In the genomic region with DNA sequence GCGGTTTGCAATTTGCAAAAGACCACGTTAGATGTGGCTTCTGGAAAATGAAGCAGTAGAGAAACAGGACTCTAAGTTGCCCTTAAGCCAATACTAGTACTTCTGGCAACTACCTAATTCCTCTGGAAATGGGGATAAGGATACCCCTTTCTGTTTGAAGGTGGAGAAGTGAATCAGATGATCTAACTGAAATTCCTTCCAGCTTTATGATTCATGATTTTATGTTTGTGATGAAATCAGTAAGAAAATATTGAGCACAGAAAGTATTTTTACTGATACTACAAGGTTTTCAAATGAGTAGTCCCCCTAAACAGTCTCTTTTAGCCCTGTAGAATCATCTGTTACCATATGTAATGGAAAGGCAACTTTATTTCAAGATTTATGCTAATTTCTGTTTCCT, we compare ENCODE assay signal across 23 cellular contexts.
DNase-seq lines count a peak whose midpoint lies in the region; ATAC-seq and TF ChIP-seq lines count a peak whose summit lies in the region.
"Had no signal": no experiment of that assay in that cellular context is flagged by ENCODE, and none has a peak within 500 bp of the region (broad histone marks: within the 10 kb centered on the region; RNA-seq: fewer than 3 reads in every experiment).

No MANE protein-coding gene starts in this region.

- no peaks in the 10 kb centered on the region for H3K79me2 ChIP-seq in SK-N-SH (ENCODE audit: insufficient read depth)

- BruUV-seq in Caco-2 (replicated peaks; lab: Mats Ljungman, UMichigan) = no TSS peak

- H3K9me3 ChIP-seq in SK-N-SH (no peaks in the 10 kb centered on the region), gastrocnemius medialis (no peaks in the 10 kb centered on the region), Caco-2 (no peaks in the 10 kb centered on the region)
- H3K9me3 ChIP-seq: thyroid gland had no signal

- in situ Hi-C loops in gastrocnemius medialis (cut with MboI; ENCODE audit: low sequenced_read_pairs in 4 of 4) = no loop called here

- CTCF ChIA-PET in SK-N-SH (lab: Yijun Ruan, JAX) (no interaction called here), Caco-2 (lab: Charles Lee) (interaction anchor here (1.2 kb wide), 1 partner anchor 158 kb away, joined by 5 read pairs; no protein-coding TSS in a partner anchor)

- peak overlapping the region in 1 of 2 experiments; percentile 99; a peak in 2 of 4 replicates for H3K27ac ChIP-seq in SK-N-SH (ENCODE audit: low read depth in 2 of 2, low read length in 1 of 2)
- peak overlapping the region; percentile 11 for H3K27ac ChIP-seq in rectal smooth muscle tissue (ENCODE audit: low read depth, low read length)
- H3K27ac ChIP-seq in gastrocnemius medialis = no peak overlapping the region
- H3K27ac ChIP-seq: coronary artery, thyroid gland had no signal

- peak overlapping the region; percentile 19; the same call in 1 of the 2 replicates for H3K4me2 ChIP-seq in SK-N-SH

- H3K9ac ChIP-seq in SK-N-SH (peak overlapping the region; percentile 4; the same call in 1 of the 2 replicates), rectal smooth muscle tissue (ENCODE audit: low read length) (no peak overlapping the region)

- H4K20me1 ChIP-seq in SK-N-SH (ENCODE audit: insufficient read depth) = no peaks in the 10 kb centered on the region

- no peaks in the 10 kb centered on the region for H3K27me3 ChIP-seq in SK-N-SH (ENCODE audit: insufficient read depth)
- H3K27me3 ChIP-seq in rectal smooth muscle tissue (ENCODE audit: control insufficient read depth, insufficient read depth, low read length) = no peaks in the 10 kb centered on the region
- H3K27me3 ChIP-seq in gastrocnemius medialis = no peaks in the 10 kb centered on the region
- no peaks in the 10 kb centered on the region for H3K27me3 ChIP-seq in Caco-2 (replicated peaks; ENCODE audit: control insufficient read depth, insufficient read depth, low read length)
- H3K27me3 ChIP-seq: thyroid gland had no signal

- no peak overlapping the region for H3K4me3 ChIP-seq in SK-N-SH (ENCODE audit: low read depth in 2 of 2, low read length in 1 of 2)
- H3K4me3 ChIP-seq in epithelial cell of esophagus (ENCODE audit: low read length) = no peak overlapping the region
- H3K4me3 ChIP-seq in rectal smooth muscle tissue (ENCODE audit: low read length) = no peak overlapping the region
- no peak overlapping the region for H3K4me3 ChIP-seq in gastrocnemius medialis
- no peak overlapping the region for H3K4me3 ChIP-seq in Caco-2 (ENCODE audit: low read depth, low read length)
- H3K4me3 ChIP-seq: coronary artery, lung, thyroid gland had no signal

- peaks cover 13% of the 10 kb centered on the region for H3K36me3 Mint-ChIP-seq in Caco-2 (ENCODE audit: insufficient read depth, unreplicated experiment)
- H3K36me3 Mint-ChIP-seq: brain had no signal

- H3F3A ChIP-seq in SK-N-SH (replicated peaks; ENCODE audit: insufficient read depth) = peaks cover 39% of the 10 kb centered on the region

- TF ChIP-seq RAD21 in SK-N-SH (IDR thresholded peaks at IDR 0.05; ENCODE audit: low read length) = no peak

- TF ChIP-seq CTCF in SK-N-SH (IDR thresholded peaks at IDR 0.05) (no peak), epithelial cell of esophagus (IDR thresholded peaks at IDR 0.05; ENCODE audit: insufficient read depth, low read depth, low read length, missing control alignments) (no peak), gastrocnemius medialis (IDR thresholded peaks at IDR 0.05 in 4 of 5, conservative IDR thresholded peaks at IDR 0.05 in 1 of 5) (no peak), Caco-2 (IDR thresholded peaks at IDR 0.05; ENCODE audit: insufficient read depth in 1 of 2, low read depth in 1 of 2, low read length in 1 of 2, severe bottlenecking in 1 of 2, unreplicated experiment in 1 of 2) (no peak)

- no peak for TF ChIP-seq POLR2A in gastrocnemius medialis (IDR thresholded peaks at IDR 0.05)

- H3K27me3 Mint-ChIP-seq in Caco-2 (ENCODE audit: insufficient read depth, unreplicated experiment) = no peaks in the 10 kb centered on the region
- H3K27me3 Mint-ChIP-seq: activated B cell treated with CpG ODN at 0.5 μM for 24 hours; CD4-positive, alpha-beta T cell; stimulated activated naive CD8-positive, alpha-beta T cell treated with anti-CD3 and anti-CD28 coated beads, Interleukin-15, Interleukin-2, amounts not matched to agents 100 ng/mL and 50 ng/mL, for 24 hours had no signal

- peaks cover 52% of the 10 kb centered on the region for H3K4me1 Mint-ChIP-seq in Caco-2 (ENCODE audit: low read depth, unreplicated experiment)

- peak in 1 of 2 experiments; percentile 49; a peak in 1 of 4 replicates for TF ChIP-seq EP300 in SK-N-SH (IDR thresholded peaks at IDR 0.05; ENCODE audit: borderline replicate concordance in 1 of 2, low read depth in 1 of 2, low read length in 1 of 2)

- H3K36me3 ChIP-seq in SK-N-SH (replicated peaks in 1 of 2; ENCODE audit: control insufficient read depth in 1 of 2, insufficient read depth in 2 of 2, low read length in 1 of 2) = no peaks in the 10 kb centered on the region
- H3K36me3 ChIP-seq in rectal smooth muscle tissue (ENCODE audit: control insufficient read depth, insufficient read depth, low read length) = no peaks in the 10 kb centered on the region
- H3K36me3 ChIP-seq in gastrocnemius medialis = no peaks in the 10 kb centered on the region
- no peaks in the 10 kb centered on the region for H3K36me3 ChIP-seq in Caco-2 (ENCODE audit: control insufficient read depth, insufficient read depth, low read length)
- H3K36me3 ChIP-seq: thyroid gland had no signal

- no peak overlapping the region for H3K27ac Mint-ChIP-seq in Caco-2 (ENCODE audit: unreplicated experiment)
- H3K27ac Mint-ChIP-seq: activated naive CD8-positive, alpha-beta T cell treated with anti-CD3 and anti-CD28 coated beads, Interleukin-2, amount 10 ng/mL, durations not matched to agents 7 days and 5 days; activated T-helper 2 cell treated with anti-CD3 and anti-CD28 coated beads, Interferon-gamma antibody, Interleukin-2, Interleukin-4, amounts not matched to agents 10 μg/mL and 5 μg/mL and 100 μg/mL, durations not matched to agents 14 hours and 24 hours and 36 hours; CD4-positive, alpha-beta T cell had no signal

- peak; percentile 80 for DNase-seq in HCEC 1CT
- no peak for DNase-seq in SK-N-SH
- DNase-seq in epithelial cell of esophagus (ENCODE audit: low read depth) = peak; percentile 51
- no peak for DNase-seq in gastrocnemius medialis
- no peak for DNase-seq in Caco-2
- no peak for DNase-seq in NCI-H345 treated with DMSO at 0.1 percent for 48 hours (lab: John Stamatoyannopoulos, UW; ENCODE audit: unreplicated experiment)
- DNase-seq: activated B cell treated with CpG ODN at 0.5 μM for 24 hours; activated CD4-positive, alpha-beta T cell treated with anti-CD3 and anti-CD28 coated beads, Interleukin-2, amount 50 U/mL, for 48 hours; activated CD8-positive, alpha-beta memory T cell treated with anti-CD3 and anti-CD28 coated beads, Interleukin-2, amount 50 U/mL, for 48 hours; activated naive CD8-positive, alpha-beta T cell treated with anti-CD3 and anti-CD28 coated beads, Interleukin-2, amount 10 ng/mL, durations not matched to agents 7 days and 5 days; CD4-positive, alpha-beta T cell; DMS153; NCI-H1436; NCI-H524; stimulated activated CD4-positive, alpha-beta T cell treated with anti-CD3 and anti-CD28 coated beads, Interleukin-4, amount 100 ng/mL, for 4 hours; thyroid gland had no signal

- H3K9me3 Mint-ChIP-seq in Caco-2 (ENCODE audit: unreplicated experiment) = no peaks in the 10 kb centered on the region
- H3K9me3 Mint-ChIP-seq: CD4-positive, alpha-beta T cell had no signal

- no peak overlapping the region for H3K4me3 Mint-ChIP-seq in Caco-2 (ENCODE audit: unreplicated experiment)
- H3K4me3 Mint-ChIP-seq: activated naive CD8-positive, alpha-beta T cell treated with anti-CD3 and anti-CD28 coated beads, Interleukin-2, amount 10 ng/mL, durations not matched to agents 7 days and 5 days; brain; CD4-positive, alpha-beta T cell; stimulated activated naive CD8-positive, alpha-beta T cell treated with anti-CD3 and anti-CD28 coated beads, Interleukin-15, Interleukin-2, amounts not matched to agents 100 ng/mL and 50 ng/mL, for 24 hours had no signal

- intact Hi-C loops in gastrocnemius medialis (cut with DNase I; ENCODE audit: low total_unique reads) (no loop called here), Caco-2 (cut with micrococcal nuclease; ENCODE audit: unreplicated experiment) (loop anchor here (5.0 kb wide), 1 partner anchor 39 kb away; no protein-coding TSS in a partner anchor)

- POLR2A ChIA-PET in SK-N-SH (lab: Yijun Ruan, JAX) (no interaction called here), Caco-2 (lab: Charles Lee) (no interaction called here)

- 92% methylated on average over 2 of the region's 2 CpGs for WGBS in SK-N-SH (ENCODE audit: low lambda C conversion rate)

- no peaks in the 10 kb centered on the region for H3K9me2 ChIP-seq in SK-N-SH

- ATAC-seq in gastrocnemius medialis (no peak), HG03135 (IDR thresholded peaks at IDR 0.05; ENCODE audit: unreplicated experiment) (no peak)

- H3K4me1 ChIP-seq in SK-N-SH (ENCODE audit: control insufficient read depth in 1 of 2, insufficient read depth in 2 of 2, low read depth in 1 of 2, low read length in 1 of 2) (peaks cover 12 to 42% of the 10 kb centered on the region in 2 experiments), rectal smooth muscle tissue (ENCODE audit: control insufficient read depth, insufficient read depth, low read length) (peaks cover 12% of the 10 kb centered on the region), gastrocnemius medialis (peaks cover 7 to 9% of the 10 kb centered on the region in 2 donors), Caco-2 (peaks cover 39% of the 10 kb centered on the region)
- H3K4me1 ChIP-seq: thyroid gland had no signal

- no peak overlapping the region for H2AFZ ChIP-seq in SK-N-SH (ENCODE audit: low read depth)

TF ChIP-seq in SK-N-SH, 30 proteins besides CTCF, POLR2A, EP300 and RAD21:
- TF ChIP-seq TCF12 (IDR thresholded peaks at IDR 0.05) (peak; percentile 64), GABPA (IDR thresholded peaks at IDR 0.05; ENCODE audit: low read depth) (no peak), PBX3 (IDR thresholded peaks at IDR 0.05) (peak; percentile 63), FOXM1 (IDR thresholded peaks at IDR 0.05; ENCODE audit: low read depth) (no peak), NFIC (IDR thresholded peaks at IDR 0.05; ENCODE audit: borderline replicate concordance) (peak; percentile 41; the same call in 1 of the 2 replicates), JUND (IDR thresholded peaks at IDR 0.05) (peak; percentile 51; the same call in 1 of the 2 replicates), MEF2A (IDR thresholded peaks at IDR 0.05; ENCODE audit: borderline replicate concordance, low read depth) (no peak), FOSL2 (IDR thresholded peaks at IDR 0.05; ENCODE audit: borderline replicate concordance, low read depth) (peak; percentile 74; the same call in 1 of the 2 replicates)

Comparison
In these comparisons a context has a peak if more than half of its experiments do, and no peak if none do; other contexts are left out.
1. DNase-seq: peak in HCEC 1CT (single experiment) and epithelial cell of esophagus (single experiment); none in SK-N-SH (single experiment), gastrocnemius medialis (0 of 2), Caco-2 (0 of 2) and NCI-H345 treated with DMSO at 0.1 percent for 48 hours (single experiment).